1 cellular context compared by ENCODE assay signal in the genomic region with DNA sequence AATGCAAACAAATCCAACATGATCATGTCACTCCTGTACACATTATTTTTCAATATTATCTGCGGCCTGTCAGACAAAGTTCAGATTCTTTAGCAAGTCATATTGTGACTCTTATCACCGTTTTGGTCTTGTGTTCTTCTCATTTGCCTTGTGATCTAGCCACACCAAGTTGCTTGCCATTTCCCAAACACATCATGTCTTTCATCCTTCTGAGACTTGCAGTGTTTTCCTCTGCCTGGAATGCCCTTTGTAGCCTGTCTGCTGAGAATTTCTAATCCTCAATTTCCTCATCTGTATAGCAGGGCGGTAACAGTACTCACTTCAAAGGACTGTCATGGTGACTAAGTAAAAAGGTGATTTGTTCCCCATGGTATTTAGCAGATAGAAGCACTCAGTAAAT.
A peak's percentile ranks its signal among the peaks of the same experiment; 100 is the strongest.
TF ChIP-seq lines count a peak whose summit lies in the region.

No MANE protein-coding gene starts in this region.

TF ChIP-seq in HepG2, 621 proteins besides CTCF, POLR2A, EP300 and RAD21 (continues in another document):
- TF ChIP-seq ARID5B (CRISPR knock-in tag; IDR thresholded peaks at IDR 0.05): peak; percentile 81
- TF ChIP-seq ZNF75D (CRISPR knock-in tag; IDR thresholded peaks at IDR 0.05; ENCODE audit: borderline replicate concordance): no peak
- TF ChIP-seq RAD51 (IDR thresholded peaks at IDR 0.05; ENCODE audit: borderline replicate concordance): no peak
- peak; percentile 84 for TF ChIP-seq GFI1 (CRISPR knock-in tag; IDR thresholded peaks at IDR 0.05; ENCODE audit: borderline replicate concordance)
- no peak for TF ChIP-seq ZNF773 (CRISPR knock-in tag; IDR thresholded peaks at IDR 0.05; ENCODE audit: borderline replicate concordance)
- TF ChIP-seq PLSCR1 (CRISPR knock-in tag; IDR thresholded peaks at IDR 0.05; ENCODE audit: borderline replicate concordance): no peak
- TF ChIP-seq SOX6 (IDR thresholded peaks at IDR 0.05): no peak
- peak; percentile 21; the same call in 1 of the 2 replicates for TF ChIP-seq SOX6 (CRISPR knock-in tag; IDR thresholded peaks at IDR 0.05)
- TF ChIP-seq PRDM15 (CRISPR knock-in tag; IDR thresholded peaks at IDR 0.05): no peak
- peak; percentile 48 for TF ChIP-seq HNF4A (CRISPR knock-in tag; IDR thresholded peaks at IDR 0.05)
- no peak for TF ChIP-seq ZNF136 (CRISPR knock-in tag; IDR thresholded peaks at IDR 0.05; ENCODE audit: low read depth)
- TF ChIP-seq THRA (CRISPR knock-in tag; IDR thresholded peaks at IDR 0.05; ENCODE audit: borderline replicate concordance): peak; percentile 43; the same call in 1 of the 2 replicates
- TF ChIP-seq, protein P1, sequence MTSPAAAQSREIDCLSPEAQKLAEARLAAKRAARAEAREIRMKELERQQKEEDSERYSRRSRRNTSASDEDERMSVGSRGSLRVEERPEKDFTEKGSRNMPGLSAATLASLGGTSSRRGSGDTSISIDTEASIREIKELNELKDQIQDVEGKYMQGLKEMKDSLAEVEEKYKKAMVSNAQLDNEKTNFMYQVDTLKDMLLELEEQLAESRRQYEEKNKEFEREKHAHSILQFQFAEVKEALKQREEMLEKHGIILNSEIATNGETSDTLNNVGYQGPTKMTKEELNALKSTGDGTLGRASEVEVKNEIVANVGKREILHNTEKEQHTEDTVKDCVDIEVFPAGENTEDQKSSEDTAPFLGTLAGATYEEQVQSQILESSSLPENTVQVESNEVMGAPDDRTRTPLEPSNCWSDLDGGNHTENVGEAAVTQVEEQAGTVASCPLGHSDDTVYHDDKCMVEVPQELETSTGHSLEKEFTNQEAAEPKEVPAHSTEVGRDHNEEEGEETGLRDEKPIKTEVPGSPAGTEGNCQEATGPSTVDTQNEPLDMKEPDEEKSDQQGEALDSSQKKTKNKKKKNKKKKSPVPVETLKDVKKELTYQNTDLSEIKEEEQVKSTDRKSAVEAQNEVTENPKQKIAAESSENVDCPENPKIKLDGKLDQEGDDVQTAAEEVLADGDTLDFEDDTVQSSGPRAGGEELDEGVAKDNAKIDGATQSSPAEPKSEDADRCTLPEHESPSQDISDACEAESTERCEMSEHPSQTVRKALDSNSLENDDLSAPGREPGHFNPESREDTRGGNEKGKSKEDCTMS (CRISPR knock-in tag; conservative IDR thresholded peaks at IDR 0.05): no peak
- TF ChIP-seq TEAD3 (CRISPR knock-in tag; optimal IDR thresholded peaks at IDR 0.05; ENCODE audit: borderline replicate concordance): peak; percentile 86
- no peak for TF ChIP-seq ZNF180 (CRISPR knock-in tag; IDR thresholded peaks at IDR 0.05; ENCODE audit: borderline replicate concordance, low read depth)
- no peak for TF ChIP-seq SMAD3 (CRISPR knock-in tag; IDR thresholded peaks at IDR 0.05)
- TF ChIP-seq, protein P2, sequence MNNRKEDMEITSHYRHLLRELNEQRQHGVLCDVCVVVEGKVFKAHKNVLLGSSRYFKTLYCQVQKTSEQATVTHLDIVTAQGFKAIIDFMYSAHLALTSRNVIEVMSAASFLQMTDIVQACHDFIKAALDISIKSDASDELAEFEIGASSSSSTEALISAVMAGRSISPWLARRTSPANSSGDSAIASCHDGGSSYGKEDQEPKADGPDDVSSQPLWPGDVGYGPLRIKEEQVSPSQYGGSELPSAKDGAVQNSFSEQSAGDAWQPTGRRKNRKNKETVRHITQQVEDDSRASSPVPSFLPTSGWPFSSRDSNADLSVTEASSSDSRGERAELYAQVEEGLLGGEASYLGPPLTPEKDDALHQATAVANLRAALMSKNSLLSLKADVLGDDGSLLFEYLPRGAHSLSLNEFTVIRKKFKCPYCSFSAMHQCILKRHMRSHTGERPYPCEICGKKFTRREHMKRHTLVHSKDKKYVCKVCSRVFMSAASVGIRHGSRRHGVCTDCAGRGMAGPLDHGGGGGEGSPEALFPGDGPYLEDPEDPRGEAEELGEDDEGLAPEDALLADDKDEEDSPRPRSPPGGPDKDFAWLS (CRISPR knock-in tag; IDR thresholded peaks at IDR 0.05; ENCODE audit: borderline replicate concordance): no peak
- no peak for TF ChIP-seq ZNF841 (CRISPR knock-in tag; IDR thresholded peaks at IDR 0.05; ENCODE audit: borderline replicate concordance)
- no peak for TF ChIP-seq ZBTB37 (CRISPR knock-in tag; IDR thresholded peaks at IDR 0.05)
- peak; percentile 60 for TF ChIP-seq TCF7L2 (IDR thresholded peaks at IDR 0.05; ENCODE audit: low read depth, low read length)
- TF ChIP-seq SOX5 (CRISPR knock-in tag; IDR thresholded peaks at IDR 0.05; ENCODE audit: borderline replicate concordance): peak; percentile 66; the same call in 1 of the 2 replicates
- no peak for TF ChIP-seq HCFC1 (IDR thresholded peaks at IDR 0.05; ENCODE audit: low read depth, low read length)
- no peak for TF ChIP-seq ONECUT2 (CRISPR knock-in tag; IDR thresholded peaks at IDR 0.05)
- TF ChIP-seq ZKSCAN1 (IDR thresholded peaks at IDR 0.05; ENCODE audit: low read length): no peak
- TF ChIP-seq CREBL2 (CRISPR knock-in tag; IDR thresholded peaks at IDR 0.05; ENCODE audit: borderline replicate concordance): no peak
- no peak for TF ChIP-seq HNRNPLL (IDR thresholded peaks at IDR 0.05; ENCODE audit: low read depth, low read length, poor library complexity, severe bottlenecking)
- TF ChIP-seq ZNF598 (CRISPR knock-in tag; IDR thresholded peaks at IDR 0.05; ENCODE audit: borderline replicate concordance): no peak
- no peak; the same call in 1 of the 2 replicates for TF ChIP-seq SOX13 (IDR thresholded peaks at IDR 0.05)
- peak in 1 of 2 experiments; percentile 62; a peak in 2 of 4 replicates for TF ChIP-seq SOX13 (CRISPR knock-in tag; conservative IDR thresholded peaks at IDR 0.05 in 1 of 2, IDR thresholded peaks at IDR 0.05 in 1 of 2)
- TF ChIP-seq ZNF609 (CRISPR knock-in tag; IDR thresholded peaks at IDR 0.05; ENCODE audit: borderline replicate concordance): no peak
- no peak for TF ChIP-seq FLYWCH1 (CRISPR knock-in tag; IDR thresholded peaks at IDR 0.05)
- no peak for TF ChIP-seq SATB2 (CRISPR knock-in tag; IDR thresholded peaks at IDR 0.05)
- TF ChIP-seq, protein P3, sequence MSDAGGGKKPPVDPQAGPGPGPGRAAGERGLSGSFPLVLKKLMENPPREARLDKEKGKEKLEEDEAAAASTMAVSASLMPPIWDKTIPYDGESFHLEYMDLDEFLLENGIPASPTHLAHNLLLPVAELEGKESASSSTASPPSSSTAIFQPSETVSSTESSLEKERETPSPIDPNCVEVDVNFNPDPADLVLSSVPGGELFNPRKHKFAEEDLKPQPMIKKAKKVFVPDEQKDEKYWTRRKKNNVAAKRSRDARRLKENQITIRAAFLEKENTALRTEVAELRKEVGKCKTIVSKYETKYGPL (CRISPR knock-in tag; IDR thresholded peaks at IDR 0.05): no peak
- peak; percentile 40; the same call in 1 of the 2 replicates for TF ChIP-seq RARA (CRISPR knock-in tag; IDR thresholded peaks at IDR 0.05)
